ENCODE assay signal across 25 cellular contexts in the genomic region with DNA sequence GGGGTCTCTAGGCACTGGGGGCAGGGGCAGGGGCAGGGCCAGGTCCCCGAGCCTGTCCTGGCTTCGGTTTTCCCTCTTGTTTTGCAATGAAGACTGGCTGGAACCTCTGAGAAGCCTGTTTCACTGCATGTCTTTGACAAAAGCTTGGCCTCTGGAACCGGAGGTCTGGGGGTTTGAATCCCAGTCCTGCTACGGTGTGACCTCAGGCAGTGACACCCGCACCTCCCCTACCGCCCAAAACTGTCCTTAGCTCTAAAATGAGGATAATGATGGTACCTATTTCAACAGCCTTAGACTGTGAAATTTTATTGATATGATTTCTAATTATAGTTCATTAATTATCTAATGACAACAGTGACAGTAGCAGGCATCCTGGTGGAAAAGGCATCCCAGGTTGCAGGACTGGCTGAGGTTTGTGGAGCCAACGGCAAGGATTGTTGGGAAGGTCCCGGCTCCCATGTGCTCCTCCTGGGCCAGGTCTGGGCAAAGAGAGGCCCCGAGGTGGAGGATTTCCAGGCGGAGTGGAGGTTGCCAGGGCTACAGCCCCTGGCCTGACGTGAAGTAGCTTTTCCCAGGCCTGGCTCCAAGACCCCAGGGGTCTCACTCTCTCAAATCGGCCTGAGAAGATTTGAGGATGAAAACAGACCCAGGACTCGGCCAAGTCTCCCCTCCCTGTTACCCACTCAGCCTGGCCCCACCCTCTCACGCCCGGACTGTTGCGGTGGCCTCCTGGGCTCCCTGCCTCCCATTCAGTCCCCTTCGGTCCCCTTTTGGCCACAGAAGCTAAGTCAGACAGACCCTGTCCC. TPM values are rescaled to one million over a fixed set of nuclear protein-coding genes. Genes with fewer than 3 reads are reported as not detected.
DNase-seq lines count a peak whose midpoint lies in the region; ATAC-seq and TF ChIP-seq lines count a peak whose summit lies in the region.
"Had no signal": no experiment of that assay in that cellular context is flagged by ENCODE, and none has a peak within 500 bp of the region (broad histone marks: within the 10 kb centered on the region; RNA-seq: fewer than 3 reads in every experiment).

No MANE protein-coding gene starts in this region.

- peak overlapping the region; percentile 90 for H2BK15ac ChIP-seq in neuronal stem cell (ENCODE audit: low read length)

- no peaks in the 10 kb centered on the region for H3K36me3 ChIP-seq in Karpas-422 (ENCODE audit: insufficient read depth, low read length)
- H3K36me3 ChIP-seq in neuronal stem cell (replicated peaks in 1 of 2; ENCODE audit: control insufficient read depth in 2 of 2, insufficient read depth in 2 of 2, low read length in 2 of 2) = no peaks in the 10 kb centered on the region
- H3K36me3 ChIP-seq: heart left ventricle, prostate gland, thoracic aorta had no signal

- peaks cover 0 to 4% of the 10 kb centered on the region in 2 donors for H3K36me3 Mint-ChIP-seq in CD14-positive monocyte
- no peaks in the 10 kb centered on the region for H3K36me3 Mint-ChIP-seq in effector memory CD8-positive, alpha-beta T cell (ENCODE audit: insufficient read depth)
- H3K36me3 Mint-ChIP-seq in immature natural killer cell = no peaks in the 10 kb centered on the region
- H3K36me3 Mint-ChIP-seq: naive thymus-derived CD8-positive, alpha-beta T cell; T-cell had no signal

- H3K4me3 Mint-ChIP-seq in CD14-positive monocyte (no peak overlapping the region), immature natural killer cell (no peak overlapping the region)
- H3K4me3 Mint-ChIP-seq in effector memory CD8-positive, alpha-beta T cell = no peak overlapping the region
- H3K4me3 Mint-ChIP-seq: CD8-positive, alpha-beta memory T cell; T-cell had no signal

- H3K79me2 ChIP-seq in Karpas-422 (ENCODE audit: low read length) = no peaks in the 10 kb centered on the region

- H3K27me3 Mint-ChIP-seq in CD14-positive monocyte (ENCODE audit: low read depth in 3 of 3) = peaks cover 0 to 5% (median 2%) of the 10 kb centered on the region in 3 donors
- H3K27me3 Mint-ChIP-seq in effector memory CD8-positive, alpha-beta T cell = peaks cover 0 to 17% of the 10 kb centered on the region in 2 donors
- peaks cover 0 to 2% (median 0%) of the 10 kb centered on the region in 3 donors for H3K27me3 Mint-ChIP-seq in immature natural killer cell (ENCODE audit: low read depth in 3 of 3)

- H3K23ac ChIP-seq in neuronal stem cell (ENCODE audit: low read depth, low read length, poor library complexity) = no peak overlapping the region

- POLR2A ChIA-PET in HEK293T (lab: Yijun Ruan, JAX) = no interaction called here

- peak overlapping the region; percentile 53 for H4K8ac ChIP-seq in neuronal stem cell (ENCODE audit: low read depth, low read length)

- H3K9me3 Mint-ChIP-seq in CD14-positive monocyte (peaks cover 0 to 3% (median 0%) of the 10 kb centered on the region in 7 donors), immature natural killer cell (no peaks in the 10 kb centered on the region)
- no peaks in the 10 kb centered on the region for H3K9me3 Mint-ChIP-seq in effector memory CD8-positive, alpha-beta T cell
- H3K9me3 Mint-ChIP-seq: T-cell had no signal

- no peak for TF ChIP-seq CTCF in CD14-positive monocyte (IDR thresholded peaks at IDR 0.05)

- H3K9ac ChIP-seq in Karpas-422 (ENCODE audit: low read length) (0 out of 2 replicates have a peak overlapping the region, but pooled peaks have one; percentile 14), neuronal stem cell (ENCODE audit: low read depth, low read length, poor library complexity) (no peak overlapping the region)

- H3K14ac ChIP-seq in neuronal stem cell (ENCODE audit: low read length) = no peak overlapping the region

- intact Hi-C loops in CD14-positive monocyte (cut with micrococcal nuclease) = no loop called here

- peak overlapping the region; percentile 90 for H2AK5ac ChIP-seq in neuronal stem cell (ENCODE audit: low read depth, low read length)

- DNase-seq in CD14-positive monocyte (ENCODE audit: low spot score) = no peak
- DNase-seq in Karpas-422 = no peak
- DNase-seq in effector memory CD8-positive, alpha-beta T cell = no peak
- DNase-seq in neuronal stem cell (ENCODE audit: low spot score) = no peak
- no peak for DNase-seq in HEK293T (ENCODE audit: extremely low spot score)
- no peak for DNase-seq in immature natural killer cell
- no peak for DNase-seq in iPS-NIHi7 (ENCODE audit: extremely low spot score)
- DNase-seq: activated CD4-positive, alpha-beta T cell treated with anti-CD3 and anti-CD28 coated beads, Interleukin-2, amount 50 U/mL, for 4 hours; activated gamma-delta T cell treated with Interleukin-2 at 50 U/mL for 16 hours; CD8-positive, alpha-beta memory T cell; central memory CD4-positive, alpha-beta T cell; DMS79; effector memory CD4-positive, alpha-beta T cell; heart left ventricle; naive thymus-derived CD8-positive, alpha-beta T cell; NCI-H1417 treated with DMSO at 0.1 percent for 48 hours; NCI-H2171; NCI-H69; SHP77; stimulated activated CD8-positive, alpha-beta memory T cell treated with anti-CD3 and anti-CD28 coated beads, Interleukin-4, amount 100 ng/mL, for 48 hours had no signal

- no peaks in the 10 kb centered on the region for H3K9me2 ChIP-seq in Karpas-422 (replicated peaks; ENCODE audit: insufficient read depth, low read length)

- peak overlapping the region; percentile 85 for H2BK120ac ChIP-seq in neuronal stem cell (ENCODE audit: low read depth, low read length)

- H4K20me1 ChIP-seq in Karpas-422 (ENCODE audit: insufficient read depth, low read depth, low read length) = no peaks in the 10 kb centered on the region

- no peak overlapping the region for H3K4ac ChIP-seq in neuronal stem cell (ENCODE audit: low read length)

- H2AFZ ChIP-seq in Karpas-422 (ENCODE audit: low read length) (no peak overlapping the region), neuronal stem cell (ENCODE audit: low read length) (peak overlapping the region; percentile 82)

- no peak overlapping the region for H3K4me3 ChIP-seq in Karpas-422 (ENCODE audit: low read length)
- no peak overlapping the region for H3K4me3 ChIP-seq in neuronal stem cell (ENCODE audit: low read length in 2 of 2)
- H3K4me3 ChIP-seq: heart left ventricle, lung, prostate gland, thoracic aorta had no signal

- no peak overlapping the region for H2BK12ac ChIP-seq in neuronal stem cell (ENCODE audit: low read length)

- CTCF ChIA-PET in HEK293T (lab: Yijun Ruan, JAX) = interaction anchor here (1.0 kb wide), 1 partner anchor 30 kb away, joined by 3 read pairs; no protein-coding TSS in a partner anchor

- H3K18ac ChIP-seq in neuronal stem cell (ENCODE audit: low read length) = peak overlapping the region; percentile 91

- no peak for ATAC-seq in effector memory CD8-positive, alpha-beta T cell (replicated peaks)
- ATAC-seq in GM19452 (IDR thresholded peaks at IDR 0.05; ENCODE audit: unreplicated experiment) = no peak
- ATAC-seq: T-cell had no signal

- peaks cover 17% of the 10 kb centered on the region for H3K4me1 Mint-ChIP-seq in CD14-positive monocyte
- peaks cover 3 to 4% of the 10 kb centered on the region in 2 donors for H3K4me1 Mint-ChIP-seq in effector memory CD8-positive, alpha-beta T cell (ENCODE audit: low read depth in 2 of 2)
- H3K4me1 Mint-ChIP-seq in immature natural killer cell = no peaks in the 10 kb centered on the region

- H3K27ac Mint-ChIP-seq in CD14-positive monocyte (peak overlapping the region; percentile 84 to 92 (median 92)), immature natural killer cell (no peak overlapping the region)
- peak overlapping the region; percentile 13 to 86 for H3K27ac Mint-ChIP-seq in effector memory CD8-positive, alpha-beta T cell
- H3K27ac Mint-ChIP-seq: T-cell had no signal

- H3K4me2 ChIP-seq in Karpas-422 (ENCODE audit: low read depth, low read length, poor library complexity, severe bottlenecking) (no peak overlapping the region), neuronal stem cell (ENCODE audit: insufficient read depth, low read length, poor library complexity, severe bottlenecking) (no peak overlapping the region)

- H4K91ac ChIP-seq in neuronal stem cell (ENCODE audit: low read depth, low read length, poor library complexity) = no peak overlapping the region

- WGBS in neuronal stem cell (ENCODE audit: extremely low coverage in 2 of 2, insufficient read length in 2 of 2, insufficient replicate concordance in 1 of 2), 2 donors = no CpG with 5 or more reads among the region's 17 CpGs

- peak overlapping the region; percentile 79 for H2BK5ac ChIP-seq in neuronal stem cell (ENCODE audit: low read length)

- H3K27ac ChIP-seq in Karpas-422 (ENCODE audit: low read length) (no peak overlapping the region), neuronal stem cell (replicated peaks; ENCODE audit: low read length) (no peak overlapping the region)
- H3K27ac ChIP-seq: heart left ventricle, prostate gland, thoracic aorta had no signal

- no peaks in the 10 kb centered on the region for H3K27me3 ChIP-seq in Karpas-422 (ENCODE audit: low read length)
- H3K27me3 ChIP-seq in neuronal stem cell (ENCODE audit: control insufficient read depth in 3 of 3, insufficient read depth in 3 of 3, low read depth in 1 of 3, low read length in 3 of 3) = no peaks in the 10 kb centered on the region
- H3K27me3 ChIP-seq: heart left ventricle had no signal

- no peaks in the 10 kb centered on the region for H3K79me1 ChIP-seq in neuronal stem cell (ENCODE audit: low read depth, low read length)

- no peaks in the 10 kb centered on the region for H3K9me3 ChIP-seq in Karpas-422 (ENCODE audit: low read length)
- H3K9me3 ChIP-seq in neuronal stem cell (replicated peaks in 1 of 2; ENCODE audit: control insufficient read depth in 2 of 2, insufficient read depth in 1 of 2, low read depth in 1 of 2, low read length in 2 of 2) = no peaks in the 10 kb centered on the region
- H3K9me3 ChIP-seq: heart left ventricle, prostate gland, thoracic aorta had no signal

- peaks cover 8% of the 10 kb centered on the region for H3K4me1 ChIP-seq in Karpas-422 (ENCODE audit: low read length)
- H3K4me1 ChIP-seq in neuronal stem cell (ENCODE audit: control insufficient read depth in 2 of 2, insufficient read depth in 1 of 2, low read depth in 1 of 2, low read length in 2 of 2) = peaks cover 7 to 13% of the 10 kb centered on the region in 2 donors
- H3K4me1 ChIP-seq: prostate gland had no signal

TF ChIP-seq in HEK293T, 16 proteins besides CTCF, POLR2A, EP300 and RAD21:
- TF ChIP-seq FOXM1 (IDR thresholded peaks at IDR 0.05; ENCODE audit: borderline replicate concordance) (no peak), L3MBTL2 (conservative IDR thresholded peaks at IDR 0.05) (no peak), FOXA1 (IDR thresholded peaks at IDR 0.05) (no peak), SUZ12 (IDR thresholded peaks at IDR 0.05) (no peak), ZNF384 (IDR thresholded peaks at IDR 0.05) (no peak)

RNA-seq across cellular contexts. Expression of a gene that starts 57.9 kb away (rescaled TPM):
- polyA plus RNA-seq in CD14-positive monocyte (1 to 10 TPM; 2.4 to 2.6 TPM), immature natural killer cell (under 1 TPM in 2 of 3 donors, not detected in 1; 0.36 to 0.68 TPM)
- 0.22 TPM in 1 of 2 replicates, not detected in the other for total RNA-seq in Karpas-422 (2014; rRNA removed; shearing (Covaris generic); ENCODE audit: low replicate concordance)
- polyA plus RNA-seq in neuronal stem cell (2013, experiment 1 of 2) = 3.5 TPM
- polyA plus RNA-seq in neuronal stem cell (2013, experiment 2 of 2) = 3.7 TPM

Comparison
In these comparisons a context has a peak if more than half of its experiments do, and no peak if none do; other contexts are left out.
1. H3K27ac Mint-ChIP-seq: peak in CD14-positive monocyte (7 of 7) and effector memory CD8-positive, alpha-beta T cell (2 of 2); none in immature natural killer cell (0 of 6).